1 cellular context compared by ENCODE assay signal in the genomic region with DNA sequence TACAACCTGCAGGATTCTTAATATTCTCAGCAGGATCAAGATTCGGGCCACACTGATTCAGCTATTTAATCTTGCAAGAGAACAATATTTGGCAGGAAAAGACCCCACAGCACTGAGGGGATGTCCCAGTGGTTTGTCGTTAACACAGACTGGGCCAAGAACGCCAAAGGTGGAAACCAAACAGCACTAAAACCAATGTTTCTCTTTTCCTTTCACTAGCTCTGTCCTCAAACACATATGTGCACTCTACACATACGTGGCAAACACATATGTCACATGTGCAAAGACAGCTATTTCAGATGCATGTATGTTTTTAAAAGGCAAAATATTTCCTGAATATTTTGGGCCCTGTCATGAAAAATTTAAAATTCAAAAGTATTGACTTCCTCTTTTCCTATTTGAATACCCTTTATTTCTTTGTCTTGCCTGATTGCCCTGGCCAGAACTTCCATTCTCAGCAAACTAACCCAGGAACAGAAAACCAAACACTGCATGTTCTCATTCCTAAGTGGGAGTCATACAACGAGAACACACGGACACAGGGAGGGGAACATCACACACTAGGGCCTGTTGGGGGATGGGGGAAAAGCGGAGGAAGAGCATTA.
TF ChIP-seq lines count a peak whose summit lies in the region.

No MANE protein-coding gene starts in this region.

TF ChIP-seq in H1, 55 proteins besides CTCF, POLR2A, EP300 and RAD21 (continued from another document):
- no peak for TF ChIP-seq BCL11A (IDR thresholded peaks at IDR 0.05; ENCODE audit: low read depth in 2 of 2, low read length in 2 of 2)
- no peak for TF ChIP-seq JUN (IDR thresholded peaks at IDR 0.05; ENCODE audit: low read depth, low read length)
- no peak for TF ChIP-seq POU5F1 (IDR thresholded peaks at IDR 0.05; ENCODE audit: low read depth, low read length)
- no peak for TF ChIP-seq EGR1 (IDR thresholded peaks at IDR 0.05; ENCODE audit: borderline replicate concordance, low read depth, low read length)
- TF ChIP-seq SIN3A (conservative IDR thresholded peaks at IDR 0.05 in 1 of 2, IDR thresholded peaks at IDR 0.05 in 1 of 2; ENCODE audit: low read depth in 1 of 2, low read length in 2 of 2) = no peak
- no peak for TF ChIP-seq SP1 (IDR thresholded peaks at IDR 0.05; ENCODE audit: low read depth, low read length)
- TF ChIP-seq, protein P1, sequence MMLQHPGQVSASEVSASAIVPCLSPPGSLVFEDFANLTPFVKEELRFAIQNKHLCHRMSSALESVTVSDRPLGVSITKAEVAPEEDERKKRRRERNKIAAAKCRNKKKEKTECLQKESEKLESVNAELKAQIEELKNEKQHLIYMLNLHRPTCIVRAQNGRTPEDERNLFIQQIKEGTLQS (IDR thresholded peaks at IDR 0.05; ENCODE audit: insufficient read depth, low read depth, low read length) = no peak
- no peak for TF ChIP-seq BACH1 (IDR thresholded peaks at IDR 0.05; ENCODE audit: low read length)
- TF ChIP-seq GTF2F1 (IDR thresholded peaks at IDR 0.05; ENCODE audit: borderline replicate concordance, low read depth, low read length) = no peak
